In the genomic region with DNA sequence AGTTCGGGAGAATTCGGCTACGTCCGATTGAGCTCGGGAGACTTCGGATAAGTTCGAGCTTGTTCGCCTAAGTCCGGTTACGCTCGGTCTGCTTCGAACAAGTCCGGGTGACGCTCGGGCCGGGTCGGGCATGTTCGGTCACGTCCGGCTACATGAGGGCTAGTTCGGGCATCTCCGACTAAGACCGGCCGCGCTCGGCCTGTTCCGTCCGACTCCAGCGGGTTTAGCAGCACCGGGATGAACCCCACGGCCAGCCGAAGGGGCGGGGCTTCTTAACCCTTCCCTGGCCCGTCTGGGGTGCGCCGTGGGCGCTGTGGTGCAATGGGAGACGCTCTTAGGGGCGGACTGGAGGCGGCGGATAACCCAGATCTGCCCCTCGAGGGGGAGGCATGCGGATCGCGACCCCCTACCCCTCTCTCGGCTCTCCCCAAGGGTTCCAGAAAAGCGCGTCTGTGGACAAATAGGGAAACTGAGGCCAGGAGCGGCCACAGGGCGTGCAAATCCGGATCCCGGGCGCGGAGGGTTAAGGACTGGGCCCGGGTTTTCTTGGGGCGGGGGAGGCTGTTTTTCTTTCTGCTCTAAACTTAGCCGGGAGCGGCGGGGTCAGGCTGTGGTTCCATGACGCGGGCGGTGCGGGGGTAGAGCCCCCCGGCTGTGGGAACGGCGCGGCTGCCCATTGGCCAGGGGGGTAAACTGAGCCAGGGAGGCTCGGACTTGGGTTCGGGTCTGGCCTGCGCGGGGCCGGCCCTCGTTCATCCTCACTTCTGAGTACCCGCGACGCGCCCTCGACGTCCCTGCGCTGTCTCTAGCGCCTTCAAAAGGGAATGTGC, we compare ENCODE assay signal across 8 cellular contexts. TPM values are rescaled to one million over a fixed set of nuclear protein-coding genes. Genes with fewer than 3 reads are reported as not detected.
DNase-seq lines count a peak whose midpoint lies in the region; ATAC-seq and TF ChIP-seq lines count a peak whose summit lies in the region.

No MANE protein-coding gene starts in this region.

- H3K27ac Mint-ChIP-seq in central memory CD8-positive, alpha-beta T cell (ENCODE audit: low read depth): peak overlapping the region; percentile 76

- no peaks in the 10 kb centered on the region for H3K36me3 ChIP-seq in smooth muscle cell (ENCODE audit: low read depth)

- H3K36me3 Mint-ChIP-seq in central memory CD8-positive, alpha-beta T cell (ENCODE audit: insufficient read depth): peaks cover 6% of the 10 kb centered on the region

- H4K20me1 ChIP-seq in smooth muscle cell (ENCODE audit: low read depth): no peaks in the 10 kb centered on the region

- WGBS in smooth muscle cell (ENCODE audit: low lambda C conversion rate): 5% methylated on average over 72 of the region's 81 CpGs

- H3F3A ChIP-seq in smooth muscle cell (ENCODE audit: low read depth): no peaks in the 10 kb centered on the region

- TF ChIP-seq CTCF in smooth muscle cell (IDR thresholded peaks at IDR 0.05; ENCODE audit: borderline replicate concordance, insufficient read depth, poor library complexity, severe bottlenecking): no peak

- H2AFZ ChIP-seq in smooth muscle cell (ENCODE audit: low read depth): peak overlapping the region; percentile 66

- H3K4me1 Mint-ChIP-seq in central memory CD8-positive, alpha-beta T cell: peaks cover 22% of the 10 kb centered on the region

- H3K4me2 ChIP-seq in smooth muscle cell: peak overlapping the region; percentile 89

- H3K79me2 ChIP-seq in smooth muscle cell (ENCODE audit: low read depth): no peaks in the 10 kb centered on the region

- ATAC-seq in GM18868 (IDR thresholded peaks at IDR 0.05; ENCODE audit: unreplicated experiment) (peak; percentile 94), HG03108 (IDR thresholded peaks at IDR 0.05; ENCODE audit: unreplicated experiment) (peak; percentile 87)
- ATAC-seq in central memory CD8-positive, alpha-beta T cell (replicated peaks; ENCODE audit: extremely low read depth, poor library complexity, severe bottlenecking): peak; percentile 80

- peaks cover 12% of the 10 kb centered on the region for H3K27me3 ChIP-seq in smooth muscle cell (ENCODE audit: low read depth)

- peak overlapping the region; percentile 79 for H3K4me3 Mint-ChIP-seq in central memory CD8-positive, alpha-beta T cell

- H3K27me3 Mint-ChIP-seq in central memory CD8-positive, alpha-beta T cell: peaks cover 89% of the 10 kb centered on the region

- no peaks in the 10 kb centered on the region for H3K9me3 ChIP-seq in smooth muscle cell (replicated peaks; ENCODE audit: low read depth)

- no peaks in the 10 kb centered on the region for H3K4me1 ChIP-seq in smooth muscle cell (ENCODE audit: low read depth)

- peak overlapping the region; percentile 48 for H3K4me3 ChIP-seq in smooth muscle cell

- no peaks in the 10 kb centered on the region for H3K9me3 Mint-ChIP-seq in central memory CD8-positive, alpha-beta T cell

- peak overlapping the region; percentile 63 for H3K9ac ChIP-seq in smooth muscle cell (ENCODE audit: low read depth)

- peak; percentile 97 for DNase-seq in A172 (ENCODE audit: low spot score)
- DNase-seq in NCI-H2227 (lab: John Stamatoyannopoulos, UW; ENCODE audit: unreplicated experiment): peak; percentile 98
- DNase-seq in activated CD4-positive, CD25-positive, alpha-beta regulatory T cell treated with anti-CD3 and anti-CD28 coated beads, Interleukin-2, amount 50 U/mL, for 16 hours (ENCODE audit: low read depth, low spot score): peak; percentile 68
- DNase-seq in central memory CD8-positive, alpha-beta T cell (ENCODE audit: low spot score in 2 of 2): peak; percentile 65 to 69
- DNase-seq in iris pigment epithelial cell (ENCODE audit: low read depth): peak; percentile 99
- peak; percentile 84 for DNase-seq in smooth muscle cell (lab: John Stamatoyannopoulos, UW; ENCODE audit: unreplicated experiment)

- no peak overlapping the region for H3K27ac ChIP-seq in smooth muscle cell (ENCODE audit: low read depth)

RNA-seq across cellular contexts. Expression of a gene that starts 1.5 kb away (rescaled TPM):
- 0.02 TPM in 1 of 2 replicates, not detected in the other for total RNA-seq in A172 (2014; rRNA removed; shearing (Covaris generic))
- total RNA-seq in smooth muscle cell: 1.1 and 3.1 TPM in 2 replicates
- polyA plus RNA-seq in smooth muscle cell: 1.7 and 1.9 TPM in 2 replicates

RNA-seq across cellular contexts. Expression of a gene that starts 20.9 kb away (rescaled TPM):
- total RNA-seq in A172 (2014; rRNA removed; shearing (Covaris generic)): 0.26 and 2.6 TPM in 2 replicates
- 1.4 and 4.9 TPM in 2 replicates for total RNA-seq in smooth muscle cell
- 3.6 and 3.7 TPM in 2 replicates for polyA plus RNA-seq in smooth muscle cell

RNA-seq across cellular contexts. Expression of a gene that starts 31.7 kb away (rescaled TPM):
- 17.1 and 40.0 TPM in 2 replicates for total RNA-seq in A172 (2014; rRNA removed; shearing (Covaris generic))
- total RNA-seq in smooth muscle cell: 11.6 and 13.1 TPM in 2 replicates
- 27.1 and 28.7 TPM in 2 replicates for polyA plus RNA-seq in smooth muscle cell

RNA-seq across cellular contexts. Expression of a gene that starts 49.5 kb away (rescaled TPM):
- 0.69 and 1.2 TPM in 2 replicates for total RNA-seq in A172 (2014; rRNA removed; shearing (Covaris generic))
- 3.9 and 4.9 TPM in 2 replicates for total RNA-seq in smooth muscle cell
- 2.5 and 5.8 TPM in 2 replicates for polyA plus RNA-seq in smooth muscle cell

RNA-seq across cellular contexts. Expression of a gene that starts 51.1 kb away (rescaled TPM):
- total RNA-seq in A172 (2014; rRNA removed; shearing (Covaris generic)): 28.2 and 40.5 TPM in 2 replicates
- 0.67 and 2.9 TPM in 2 replicates for total RNA-seq in smooth muscle cell
- polyA plus RNA-seq in smooth muscle cell: 0.64 and 0.87 TPM in 2 replicates
